Comparison of ENCODE assay signal across 25 cellular contexts in genomic region chr2:102498414-102498813, GRCh38. TPM values are rescaled to one million over a fixed set of nuclear protein-coding genes. Genes with fewer than 3 reads are reported as not detected.
DNase-seq lines count a peak whose midpoint lies in the region; ATAC-seq and TF ChIP-seq lines count a peak whose summit lies in the region.
"Had no signal": no experiment of that assay in that cellular context is flagged by ENCODE, and none has a peak within 500 bp of the region (broad histone marks: within the 10 kb centered on the region; RNA-seq: fewer than 3 reads in every experiment).

No MANE protein-coding gene starts in this region.

- CTCF ChIA-PET in activated CD8-positive, alpha-beta T cell treated with anti-CD3 and anti-CD28 coated beads, Interleukin-2, amount 10 ng/mL, durations not matched to agents 7 days and 5 days (lab: Charles Lee): interaction anchor here (1.4 to 2.2 kb wide), 2 partner anchors 11 to 25 kb away, joined by 3 to 7 read pairs; partner anchors contain the start of gene SLC9A4
- CTCF ChIA-PET in activated CD8-positive, alpha-beta T cell treated with anti-CD3 and anti-CD28 coated beads for 36 hours (lab: Charles Lee): interaction anchor here (1.0 kb wide), 1 partner anchor 11 kb away, joined by 3 read pairs; no protein-coding TSS in a partner anchor

- H3K9me3 ChIP-seq in mucosa of stomach (ENCODE audit: control insufficient read depth, low read length): no peaks in the 10 kb centered on the region
- H3K9me3 ChIP-seq: BE2C had no signal

- H3K27me3 Mint-ChIP-seq in activated CD8-positive, alpha-beta T cell treated with anti-CD3 and anti-CD28 coated beads, Interleukin-2, amount 10 ng/mL, durations not matched to agents 7 days and 5 days (ENCODE audit: low read depth): peaks cover 18% of the 10 kb centered on the region
- H3K27me3 Mint-ChIP-seq in activated CD8-positive, alpha-beta T cell treated with anti-CD3 and anti-CD28 coated beads for 36 hours: peaks cover 7% of the 10 kb centered on the region

- ATAC-seq in activated CD8-positive, alpha-beta T cell treated with anti-CD3 and anti-CD28 coated beads, Interleukin-2, amount 10 ng/mL, durations not matched to agents 7 days and 5 days: no peak
- ATAC-seq in activated CD8-positive, alpha-beta T cell treated with anti-CD3 and anti-CD28 coated beads for 36 hours: no peak
- no peak for ATAC-seq in GM21526 (IDR thresholded peaks at IDR 0.05; ENCODE audit: low FRiP score, unreplicated experiment)
- ATAC-seq: Panc1 had no signal

- H3K36me3 ChIP-seq in mucosa of stomach (ENCODE audit: control insufficient read depth, insufficient read depth, low read length): no peaks in the 10 kb centered on the region
- H3K36me3 ChIP-seq: BE2C had no signal

- no peaks in the 10 kb centered on the region for H3K27me3 ChIP-seq in mucosa of stomach (ENCODE audit: control insufficient read depth, insufficient read depth, low read length)
- H3K27me3 ChIP-seq: BE2C had no signal

- peak; percentile 10 for DNase-seq in activated CD8-positive, alpha-beta T cell treated with anti-CD3 and anti-CD28 coated beads, Interleukin-2, amount 10 ng/mL, durations not matched to agents 7 days and 5 days
- no peak for DNase-seq in activated CD8-positive, alpha-beta T cell treated with anti-CD3 and anti-CD28 coated beads for 36 hours
- DNase-seq in GM12865 (ENCODE audit: low read depth) (peak; percentile 50), NCI-H526 treated with DMSO at 0.1 percent for 48 hours (lab: John Stamatoyannopoulos, UW) (peak; percentile 39), activated gamma-delta T cell treated with Interleukin-2 at 50 U/mL for 16 hours (no peak), EL (no peak)
- DNase-seq: 8988T; ACHN; BE2C; CD8-positive, alpha-beta memory T cell; DMS 273 treated with DMSO at 0.1 percent for 48 hours; DMS79 treated with DMSO at 0.1 percent for 48 hours; GM23248; H7; IMR-90; KG1; MM.1S; NCI-H2029; NCI-H446; NCI-H524 treated with DMSO at 0.1 percent for 48 hours; SHP77 treated with DMSO at 0.1 percent for 48 hours had no signal

- peaks cover 43% of the 10 kb centered on the region for H3K4me1 ChIP-seq in mucosa of stomach (ENCODE audit: control insufficient read depth, insufficient read depth, low read length)
- H3K4me1 ChIP-seq: BE2C had no signal

- H3K4me3 Mint-ChIP-seq in activated CD8-positive, alpha-beta T cell treated with anti-CD3 and anti-CD28 coated beads, Interleukin-2, amount 10 ng/mL, durations not matched to agents 7 days and 5 days: no peak overlapping the region
- no peak overlapping the region for H3K4me3 Mint-ChIP-seq in activated CD8-positive, alpha-beta T cell treated with anti-CD3 and anti-CD28 coated beads for 36 hours
- H3K4me3 Mint-ChIP-seq: CD8-positive, alpha-beta memory T cell had no signal

- H3K4me3 ChIP-seq in GM12865 (ENCODE audit: low read depth, low read length): no peak overlapping the region
- H3K4me3 ChIP-seq in mucosa of stomach (ENCODE audit: low read length): peak overlapping the region; percentile 9
- H3K4me3 ChIP-seq: GM23248 had no signal

- intact Hi-C loops in activated CD8-positive, alpha-beta T cell treated with anti-CD3 and anti-CD28 coated beads for 36 hours (cut with micrococcal nuclease): no loop called here

- no peaks in the 10 kb centered on the region for H3K4me1 Mint-ChIP-seq in activated CD8-positive, alpha-beta T cell treated with anti-CD3 and anti-CD28 coated beads, Interleukin-2, amount 10 ng/mL, durations not matched to agents 7 days and 5 days (ENCODE audit: low read depth)
- no peaks in the 10 kb centered on the region for H3K4me1 Mint-ChIP-seq in activated CD8-positive, alpha-beta T cell treated with anti-CD3 and anti-CD28 coated beads for 36 hours (ENCODE audit: low read depth)
- H3K4me1 Mint-ChIP-seq: CD14-positive monocyte; CD8-positive, alpha-beta memory T cell had no signal

- no peak overlapping the region for H3K27ac Mint-ChIP-seq in activated CD8-positive, alpha-beta T cell treated with anti-CD3 and anti-CD28 coated beads, Interleukin-2, amount 10 ng/mL, durations not matched to agents 7 days and 5 days
- no peak overlapping the region for H3K27ac Mint-ChIP-seq in activated CD8-positive, alpha-beta T cell treated with anti-CD3 and anti-CD28 coated beads for 36 hours
- H3K27ac Mint-ChIP-seq: CD8-positive, alpha-beta memory T cell had no signal

- no peaks in the 10 kb centered on the region for H3K36me3 Mint-ChIP-seq in activated CD8-positive, alpha-beta T cell treated with anti-CD3 and anti-CD28 coated beads, Interleukin-2, amount 10 ng/mL, durations not matched to agents 7 days and 5 days (ENCODE audit: low read depth)
- no peaks in the 10 kb centered on the region for H3K36me3 Mint-ChIP-seq in activated CD8-positive, alpha-beta T cell treated with anti-CD3 and anti-CD28 coated beads for 36 hours (ENCODE audit: low read depth)
- H3K36me3 Mint-ChIP-seq: CD14-positive monocyte had no signal

- POLR2A ChIA-PET in activated CD8-positive, alpha-beta T cell treated with anti-CD3 and anti-CD28 coated beads, Interleukin-2, amount 10 ng/mL, durations not matched to agents 7 days and 5 days (lab: Charles Lee): interaction anchor here (0.5 kb wide), 1 partner anchor 215 kb away, joined by 3 read pairs; no protein-coding TSS in a partner anchor
- POLR2A ChIA-PET in activated CD8-positive, alpha-beta T cell treated with anti-CD3 and anti-CD28 coated beads for 36 hours (lab: Charles Lee): no interaction called here

- H3K9me3 Mint-ChIP-seq in activated CD8-positive, alpha-beta T cell treated with anti-CD3 and anti-CD28 coated beads, Interleukin-2, amount 10 ng/mL, durations not matched to agents 7 days and 5 days (ENCODE audit: insufficient read depth): peaks cover 4% of the 10 kb centered on the region
- H3K9me3 Mint-ChIP-seq in activated CD8-positive, alpha-beta T cell treated with anti-CD3 and anti-CD28 coated beads for 36 hours: no peaks in the 10 kb centered on the region

- no peak for TF ChIP-seq CTCF in activated CD8-positive, alpha-beta T cell treated with anti-CD3 and anti-CD28 coated beads for 36 hours (IDR thresholded peaks at IDR 0.05)
- TF ChIP-seq CTCF in GM12865 (IDR thresholded peaks at IDR 0.05; ENCODE audit: insufficient read depth, low read depth, low read length, missing control alignments): no peak

- H3K9ac ChIP-seq in mucosa of stomach (ENCODE audit: low read length): no peak overlapping the region
- H3K9ac ChIP-seq: GM23248 had no signal

RNA-seq across cellular contexts. Expression of gene SLC9A4, which starts 25.4 kb away (rescaled TPM):
- total RNA-seq in activated CD8-positive, alpha-beta T cell treated with anti-CD3 and anti-CD28 coated beads, Interleukin-2, amount 10 ng/mL, durations not matched to agents 7 days and 5 days: under 1 TPM; 0.08 TPM
- total RNA-seq in activated CD8-positive, alpha-beta T cell treated with anti-CD3 and anti-CD28 coated beads for 36 hours: under 1 TPM in 1 of 2 experiments, not detected in 1; 0.07 TPM
- total RNA-seq: CD8-positive, alpha-beta memory T cell; GM23248; H7; IMR-90 had no signal

Comparison
In these comparisons a context has a peak if more than half of its experiments do, and no peak if none do; other contexts are left out.
1. DNase-seq: peak in activated CD8-positive, alpha-beta T cell treated with anti-CD3 and anti-CD28 coated beads, Interleukin-2, amount 10 ng/mL, durations not matched to agents 7 days and 5 days (single experiment), GM12865 (single experiment) and NCI-H526 treated with DMSO at 0.1 percent for 48 hours (single experiment); none in activated CD8-positive, alpha-beta T cell treated with anti-CD3 and anti-CD28 coated beads for 36 hours (single experiment), activated gamma-delta T cell treated with Interleukin-2 at 50 U/mL for 16 hours (single experiment) and EL (single experiment).